In genomic region chr1:23069149-23069548, GRCh38 we compare ENCODE assay signal across 33 cellular contexts. TPM values are rescaled to one million over a fixed set of nuclear protein-coding genes. Genes with fewer than 3 reads are reported as not detected.
"Had no signal": no experiment of that assay in that cellular context is flagged by ENCODE, and none has a peak within 500 bp of the region (broad histone marks: within the 10 kb centered on the region; RNA-seq: fewer than 3 reads in every experiment).

No MANE protein-coding gene starts in this region.

- H3K27ac ChIP-seq: ovary, parathyroid adenoma, psoas muscle, right lobe of liver, sigmoid colon, stomach, thyroid gland, tibial nerve, upper lobe of left lung, vagina had no signal

- H3K4me3 ChIP-seq: ovary, psoas muscle, right lobe of liver, sigmoid colon, stomach, thoracic aorta, thyroid gland, tibial nerve, upper lobe of left lung, vagina had no signal

- H3K36me3 ChIP-seq: ovary had no signal

- H3K79me2 ChIP-seq: parathyroid adenoma had no signal

- H3K9ac ChIP-seq: parathyroid adenoma had no signal

- H3K9me3 Mint-ChIP-seq: naive thymus-derived CD8-positive, alpha-beta T cell; natural killer cell treated with Interleukin-12 subunit alpha and Interleukin-12 subunit beta and Interleukin-15 and Interleukin-18, amount 100 ng/mL, for 72 hours; nephron progenitor cell; neural crest cell; stimulated activated effector memory CD8-positive, alpha-beta T cell treated with anti-CD3 and anti-CD28 coated beads, Interleukin-12 subunit alpha, Interleukin-12 subunit beta, amount 100 ng/mL, for 72 hours; stimulated activated naive B cell treated with anti-CD40 and anti-IgM and Interleukin-4, amounts not matched to agents 10 μg/mL and 1 μg/mL and 100 μg/mL, for 72 hours; stimulated activated naive CD8-positive, alpha-beta T cell treated with anti-CD3 and anti-CD28 coated beads, Interleukin-15, Interleukin-2, amounts not matched to agents 100 ng/mL and 50 ng/mL, for 24 hours had no signal

- H3K9me3 ChIP-seq: ovary, psoas muscle, right lobe of liver, sigmoid colon, stomach, thoracic aorta, thyroid gland, tibial nerve, upper lobe of left lung, vagina had no signal

- DNase-seq: naive thymus-derived CD8-positive, alpha-beta T cell; nephron progenitor cell; occipital lobe; ovary; psoas muscle; right cardiac atrium; right lobe of liver; sigmoid colon; small intestine; stimulated activated CD4-positive, alpha-beta T cell treated with anti-CD3 and anti-CD28 coated beads, Interleukin-15, amount 100 ng/mL, for 24 hours; stimulated activated CD4-positive, alpha-beta T cell treated with anti-CD3 and anti-CD28 coated beads, Interleukin-2, amount 100 ng/mL, for 24 hours; stimulated activated CD4-positive, alpha-beta T cell treated with anti-CD3 and anti-CD28 coated beads, Interleukin-2, amount 100 ng/mL, for 48 hours; stimulated activated CD4-positive, alpha-beta T cell treated with anti-CD3 and anti-CD28 coated beads, Interleukin-4, amount 100 ng/mL, for 24 hours; stimulated activated naive B cell treated with anti-CD40 and anti-IgM and Interleukin-4, amounts not matched to agents 10 μg/mL and 1 μg/mL and 100 μg/mL, for 72 hours; stimulated activated naive CD4-positive, alpha-beta T cell treated with Interleukin-2 at 50 U/mL for 16 hours; stomach; thyroid gland; trophoblast cell; upper lobe of left lung had no signal

- H3K4me1 ChIP-seq: psoas muscle, right lobe of liver, sigmoid colon, thyroid gland, tibial nerve, upper lobe of left lung, vagina had no signal

- H2AFZ ChIP-seq: parathyroid adenoma had no signal

- H3K4me1 Mint-ChIP-seq: nephron progenitor cell, neural crest cell had no signal

- H3K27me3 ChIP-seq: ovary, right lobe of liver, sigmoid colon, stomach, thyroid gland, tibial nerve, upper lobe of left lung, vagina had no signal

- H3K4me3 Mint-ChIP-seq: naive thymus-derived CD8-positive, alpha-beta T cell; natural killer cell treated with Interleukin-12 subunit alpha and Interleukin-12 subunit beta and Interleukin-15 and Interleukin-18, amount 100 ng/mL, for 72 hours; nephron progenitor cell; neural crest cell; stimulated activated effector memory CD8-positive, alpha-beta T cell treated with anti-CD3 and anti-CD28 coated beads, Interleukin-12 subunit alpha, Interleukin-12 subunit beta, amount 100 ng/mL, for 72 hours; stimulated activated naive B cell treated with anti-CD40 and anti-IgM and Interleukin-4, amounts not matched to agents 10 μg/mL and 1 μg/mL and 100 μg/mL, for 72 hours; stimulated activated naive CD8-positive, alpha-beta T cell treated with anti-CD3 and anti-CD28 coated beads, Interleukin-15, Interleukin-2, amounts not matched to agents 100 ng/mL and 50 ng/mL, for 24 hours had no signal

- H3K27me3 Mint-ChIP-seq: naive thymus-derived CD8-positive, alpha-beta T cell; natural killer cell treated with Interleukin-12 subunit alpha and Interleukin-12 subunit beta and Interleukin-15 and Interleukin-18, amount 100 ng/mL, for 72 hours; progenitor cell of endocrine pancreas; stimulated activated naive B cell treated with anti-CD40 and anti-IgM and Interleukin-4, amounts not matched to agents 10 μg/mL and 1 μg/mL and 100 μg/mL, for 72 hours; stimulated activated naive CD8-positive, alpha-beta T cell treated with anti-CD3 and anti-CD28 coated beads, Interleukin-15, Interleukin-2, amounts not matched to agents 100 ng/mL and 50 ng/mL, for 24 hours had no signal

- H3K27ac Mint-ChIP-seq: natural killer cell treated with Interleukin-12 subunit alpha and Interleukin-12 subunit beta and Interleukin-15 and Interleukin-18, amount 100 ng/mL, for 72 hours; stimulated activated effector memory CD8-positive, alpha-beta T cell treated with anti-CD3 and anti-CD28 coated beads, Interleukin-12 subunit alpha, Interleukin-12 subunit beta, amount 100 ng/mL, for 72 hours; stimulated activated naive CD8-positive, alpha-beta T cell treated with anti-CD3 and anti-CD28 coated beads, Interleukin-15, Interleukin-2, amounts not matched to agents 100 ng/mL and 50 ng/mL, for 24 hours had no signal

RNA-seq across cellular contexts. Expression of gene TEX46, which starts 53.5 kb away (rescaled TPM):
- total RNA-seq: natural killer cell treated with Interleukin-12 subunit alpha and Interleukin-12 subunit beta and Interleukin-15 and Interleukin-18, amount 100 ng/mL, for 72 hours; neural crest cell; occipital lobe; ovary; progenitor cell of endocrine pancreas; psoas muscle; renal cortical epithelial cell; right cardiac atrium; right lobe of liver; sigmoid colon; skeletal muscle tissue; stomach; subcutaneous adipose tissue; temporal lobe; thoracic aorta; thyroid gland; tibial nerve; upper lobe of left lung; ureter; vagina had no signal
- polyA plus RNA-seq: naive thymus-derived CD8-positive, alpha-beta T cell; ovary; psoas muscle; right cardiac atrium; sigmoid colon; small intestine; stomach had no signal
